In genomic region chr18:21598726-21599584, GRCh38 we compare ENCODE assay signal across 8 cellular contexts. TPM values are rescaled to one million over a fixed set of nuclear protein-coding genes. Genes with fewer than 3 reads are reported as not detected.
DNase-seq lines count a peak whose midpoint lies in the region; ATAC-seq and TF ChIP-seq lines count a peak whose summit lies in the region.

No MANE protein-coding gene starts in this region.

- ATAC-seq in HG03196 (IDR thresholded peaks at IDR 0.05; ENCODE audit: unreplicated experiment), result no peak

- peak overlapping the region; percentile 97 for H3K27ac ChIP-seq in effector memory CD4-positive, alpha-beta T cell (ENCODE audit: insufficient read depth, low read length, poor library complexity, severe bottlenecking)
- H3K27ac ChIP-seq in neural progenitor cell, result peak overlapping the region; percentile 94

- H3K27me3 ChIP-seq in NT2/D1 (ENCODE audit: insufficient read depth, insufficient read length) (no peaks in the 10 kb centered on the region), neural progenitor cell (no peaks in the 10 kb centered on the region)
- H3K27me3 ChIP-seq in effector memory CD4-positive, alpha-beta T cell (replicated peaks; ENCODE audit: control insufficient read depth, insufficient read depth, low read length, poor library complexity, severe bottlenecking), result no peaks in the 10 kb centered on the region

- H3K27me3 Mint-ChIP-seq in neural progenitor cell (ENCODE audit: insufficient read depth, low read depth), result peaks cover 5% of the 10 kb centered on the region

- no peak for TF ChIP-seq CTCF in neural progenitor cell (IDR thresholded peaks at IDR 0.05)

- H3K36me3 ChIP-seq in NT2/D1 (ENCODE audit: insufficient read depth, insufficient read length, low read length) (no peaks in the 10 kb centered on the region), neural progenitor cell (no peaks in the 10 kb centered on the region)
- H3K36me3 ChIP-seq in effector memory CD4-positive, alpha-beta T cell (ENCODE audit: control insufficient read depth, insufficient read depth, low read length), result no peaks in the 10 kb centered on the region

- peak overlapping the region; percentile 99 for H3K9ac ChIP-seq in NT2/D1 (ENCODE audit: insufficient read length, low read depth)
- peak overlapping the region; percentile 49 for H3K9ac ChIP-seq in neural progenitor cell

- no peak overlapping the region for H3K27ac Mint-ChIP-seq in neural progenitor cell

- peaks cover 16% of the 10 kb centered on the region for H3K4me1 Mint-ChIP-seq in neural progenitor cell

- peaks cover 34% of the 10 kb centered on the region for H3F3A ChIP-seq in neural progenitor cell (ENCODE audit: low read depth)

- H3K4me3 ChIP-seq in NT2/D1 (ENCODE audit: insufficient read length, low read depth) (peak overlapping the region; percentile 96), neural progenitor cell (peak overlapping the region; percentile 79)
- H3K4me3 ChIP-seq in effector memory CD4-positive, alpha-beta T cell (ENCODE audit: insufficient read depth, low read depth, low read length, poor library complexity, severe bottlenecking), result peak overlapping the region; percentile 94

- H3K4me3 Mint-ChIP-seq in neural progenitor cell, result peak overlapping the region; percentile 100

- H3K4me2 ChIP-seq in neural progenitor cell, result peak overlapping the region; percentile 86

- H4K20me1 ChIP-seq in neural progenitor cell (ENCODE audit: low read depth), result peaks cover 3% of the 10 kb centered on the region

- DNase-seq in NCI-H510A treated with DMSO at 0.1 percent for 48 hours (lab: John Stamatoyannopoulos, UW), result peak; percentile 4
- no peak for DNase-seq in NCI-H510A (lab: John Stamatoyannopoulos, UW)
- DNase-seq in NT2/D1 (ENCODE audit: low read depth, low spot score), result no peak
- no peak for DNase-seq in effector memory CD4-positive, alpha-beta T cell
- DNase-seq in neural progenitor cell (ENCODE audit: low spot score), result no peak
- DNase-seq in stimulated activated naive CD4-positive, alpha-beta T cell (lab: John Stamatoyannopoulos, UW), result no peak
- DNase-seq in effector CD8-positive, alpha-beta T cell (lab: John Stamatoyannopoulos, UW), result no peak

- H3K36me3 Mint-ChIP-seq in neural progenitor cell, result peaks cover 12% of the 10 kb centered on the region

- H3K4me1 ChIP-seq in NT2/D1 (ENCODE audit: insufficient read depth, insufficient read length) (no peaks in the 10 kb centered on the region), neural progenitor cell (peaks cover 7% of the 10 kb centered on the region)
- H3K4me1 ChIP-seq in effector memory CD4-positive, alpha-beta T cell (ENCODE audit: control insufficient read depth, insufficient read depth, low read length, poor library complexity, severe bottlenecking), result peaks cover 10% of the 10 kb centered on the region

- H3K79me2 ChIP-seq in neural progenitor cell (ENCODE audit: low read depth), result peaks cover 60% of the 10 kb centered on the region

- peaks cover 7% of the 10 kb centered on the region for H3K9me3 ChIP-seq in NT2/D1 (ENCODE audit: insufficient read depth, low read length)
- no peaks in the 10 kb centered on the region for H3K9me3 ChIP-seq in effector memory CD4-positive, alpha-beta T cell (ENCODE audit: control insufficient read depth, low read length)
- H3K9me3 ChIP-seq in neural progenitor cell (ENCODE audit: low read depth), result no peaks in the 10 kb centered on the region

- H3K9me3 Mint-ChIP-seq in neural progenitor cell, result peaks cover 8% of the 10 kb centered on the region

- H2AFZ ChIP-seq in neural progenitor cell (replicated peaks), result no peak overlapping the region

RNA-seq across cellular contexts. Expression of gene ESCO1, which starts 1.5 kb away (rescaled TPM):
- 27.4 and 48.8 TPM in 2 replicates for total RNA-seq in neural progenitor cell (ENCODE audit: low replicate concordance)

RNA-seq across cellular contexts. Expression of gene SNRPD1, which starts 13.2 kb away (rescaled TPM):
- 123 and 128 TPM in 2 replicates for total RNA-seq in neural progenitor cell (ENCODE audit: low replicate concordance)
